ENCODE assay signal across 1 cellular context in the genomic region with DNA sequence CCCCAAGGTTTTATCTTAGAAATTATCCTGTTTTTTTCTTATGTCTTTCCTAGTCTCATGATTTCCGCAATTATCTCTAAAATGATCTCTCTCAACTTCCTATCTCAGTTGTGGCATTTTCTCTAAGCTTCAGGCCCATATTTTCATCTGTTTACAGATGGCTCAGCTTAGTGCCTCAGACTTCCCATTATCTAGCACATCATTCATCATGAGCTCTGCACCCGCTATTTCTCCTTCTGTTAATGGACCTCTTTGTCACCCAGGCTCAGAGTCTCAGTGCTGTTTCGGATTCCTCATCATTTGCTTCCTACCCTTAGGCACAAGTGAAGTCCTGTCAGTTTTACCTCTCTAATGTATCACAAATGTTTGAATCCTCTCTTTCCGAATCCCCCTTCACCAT.
TF ChIP-seq lines count a peak whose summit lies in the region.

No MANE protein-coding gene starts in this region.

TF ChIP-seq in GM23338, 12 proteins besides CTCF, POLR2A, EP300 and RAD21 (continued from another document):
- TF ChIP-seq, protein P1, sequence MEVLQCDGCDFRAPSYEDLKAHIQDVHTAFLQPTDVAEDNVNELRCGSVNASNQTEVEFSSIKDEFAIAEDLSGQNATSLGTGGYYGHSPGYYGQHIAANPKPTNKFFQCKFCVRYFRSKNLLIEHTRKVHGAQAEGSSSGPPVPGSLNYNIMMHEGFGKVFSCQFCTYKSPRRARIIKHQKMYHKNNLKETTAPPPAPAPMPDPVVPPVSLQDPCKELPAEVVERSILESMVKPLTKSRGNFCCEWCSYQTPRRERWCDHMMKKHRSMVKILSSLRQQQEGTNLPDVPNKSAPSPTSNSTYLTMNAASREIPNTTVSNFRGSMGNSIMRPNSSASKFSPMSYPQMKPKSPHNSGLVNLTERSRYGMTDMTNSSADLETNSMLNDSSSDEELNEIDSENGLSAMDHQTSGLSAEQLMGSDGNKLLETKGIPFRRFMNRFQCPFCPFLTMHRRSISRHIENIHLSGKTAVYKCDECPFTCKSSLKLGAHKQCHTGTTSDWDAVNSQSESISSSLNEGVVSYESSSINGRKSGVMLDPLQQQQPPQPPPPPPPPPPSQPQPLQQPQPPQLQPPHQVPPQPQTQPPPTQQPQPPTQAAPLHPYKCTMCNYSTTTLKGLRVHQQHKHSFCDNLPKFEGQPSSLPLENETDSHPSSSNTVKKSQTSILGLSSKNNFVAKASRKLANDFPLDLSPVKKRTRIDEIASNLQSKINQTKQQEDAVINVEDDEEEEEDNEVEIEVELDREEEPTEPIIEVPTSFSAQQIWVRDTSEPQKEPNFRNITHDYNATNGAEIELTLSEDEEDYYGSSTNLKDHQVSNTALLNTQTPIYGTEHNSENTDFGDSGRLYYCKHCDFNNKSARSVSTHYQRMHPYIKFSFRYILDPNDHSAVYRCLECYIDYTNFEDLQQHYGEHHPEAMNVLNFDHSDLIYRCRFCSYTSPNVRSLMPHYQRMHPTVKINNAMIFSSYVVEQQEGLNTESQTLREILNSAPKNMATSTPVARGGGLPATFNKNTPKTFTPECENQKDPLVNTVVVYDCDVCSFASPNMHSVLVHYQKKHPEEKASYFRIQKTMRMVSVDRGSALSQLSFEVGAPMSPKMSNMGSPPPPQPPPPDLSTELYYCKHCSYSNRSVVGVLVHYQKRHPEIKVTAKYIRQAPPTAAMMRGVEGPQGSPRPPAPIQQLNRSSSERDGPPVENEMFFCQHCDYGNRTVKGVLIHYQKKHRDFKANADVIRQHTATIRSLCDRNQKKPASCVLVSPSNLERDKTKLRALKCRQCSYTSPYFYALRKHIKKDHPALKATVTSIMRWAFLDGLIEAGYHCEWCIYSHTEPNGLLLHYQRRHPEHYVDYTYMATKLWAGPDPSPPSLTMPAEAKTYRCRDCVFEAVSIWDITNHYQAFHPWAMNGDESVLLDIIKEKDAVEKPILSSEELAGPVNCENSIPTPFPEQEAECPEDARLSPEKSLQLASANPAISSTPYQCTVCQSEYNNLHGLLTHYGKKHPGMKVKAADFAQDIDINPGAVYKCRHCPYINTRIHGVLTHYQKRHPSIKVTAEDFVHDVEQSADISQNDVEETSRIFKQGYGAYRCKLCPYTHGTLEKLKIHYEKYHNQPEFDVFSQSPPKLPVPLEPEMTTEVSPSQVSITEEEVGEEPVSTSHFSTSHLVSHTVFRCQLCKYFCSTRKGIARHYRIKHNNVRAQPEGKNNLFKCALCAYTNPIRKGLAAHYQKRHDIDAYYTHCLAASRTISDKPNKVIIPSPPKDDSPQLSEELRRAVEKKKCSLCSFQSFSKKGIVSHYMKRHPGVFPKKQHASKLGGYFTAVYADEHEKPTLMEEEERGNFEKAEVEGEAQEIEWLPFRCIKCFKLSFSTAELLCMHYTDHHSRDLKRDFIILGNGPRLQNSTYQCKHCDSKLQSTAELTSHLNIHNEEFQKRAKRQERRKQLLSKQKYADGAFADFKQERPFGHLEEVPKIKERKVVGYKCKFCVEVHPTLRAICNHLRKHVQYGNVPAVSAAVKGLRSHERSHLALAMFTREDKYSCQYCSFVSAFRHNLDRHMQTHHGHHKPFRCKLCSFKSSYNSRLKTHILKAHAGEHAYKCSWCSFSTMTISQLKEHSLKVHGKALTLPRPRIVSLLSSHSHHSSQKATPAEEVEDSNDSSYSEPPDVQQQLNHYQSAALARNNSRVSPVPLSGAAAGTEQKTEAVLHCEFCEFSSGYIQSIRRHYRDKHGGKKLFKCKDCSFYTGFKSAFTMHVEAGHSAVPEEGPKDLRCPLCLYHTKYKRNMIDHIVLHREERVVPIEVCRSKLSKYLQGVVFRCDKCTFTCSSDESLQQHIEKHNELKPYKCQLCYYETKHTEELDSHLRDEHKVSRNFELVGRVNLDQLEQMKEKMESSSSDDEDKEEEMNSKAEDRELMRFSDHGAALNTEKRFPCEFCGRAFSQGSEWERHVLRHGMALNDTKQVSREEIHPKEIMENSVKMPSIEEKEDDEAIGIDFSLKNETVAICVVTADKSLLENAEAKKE (CRISPR knock-in tag; IDR thresholded peaks at IDR 0.05) = no peak
- no peak for TF ChIP-seq EZH2 (IDR thresholded peaks at IDR 0.05; ENCODE audit: low read depth, unreplicated experiment)
- no peak for TF ChIP-seq EZH2phosphoT487 (IDR thresholded peaks at IDR 0.05; ENCODE audit: unreplicated experiment)
- TF ChIP-seq, protein P2, sequence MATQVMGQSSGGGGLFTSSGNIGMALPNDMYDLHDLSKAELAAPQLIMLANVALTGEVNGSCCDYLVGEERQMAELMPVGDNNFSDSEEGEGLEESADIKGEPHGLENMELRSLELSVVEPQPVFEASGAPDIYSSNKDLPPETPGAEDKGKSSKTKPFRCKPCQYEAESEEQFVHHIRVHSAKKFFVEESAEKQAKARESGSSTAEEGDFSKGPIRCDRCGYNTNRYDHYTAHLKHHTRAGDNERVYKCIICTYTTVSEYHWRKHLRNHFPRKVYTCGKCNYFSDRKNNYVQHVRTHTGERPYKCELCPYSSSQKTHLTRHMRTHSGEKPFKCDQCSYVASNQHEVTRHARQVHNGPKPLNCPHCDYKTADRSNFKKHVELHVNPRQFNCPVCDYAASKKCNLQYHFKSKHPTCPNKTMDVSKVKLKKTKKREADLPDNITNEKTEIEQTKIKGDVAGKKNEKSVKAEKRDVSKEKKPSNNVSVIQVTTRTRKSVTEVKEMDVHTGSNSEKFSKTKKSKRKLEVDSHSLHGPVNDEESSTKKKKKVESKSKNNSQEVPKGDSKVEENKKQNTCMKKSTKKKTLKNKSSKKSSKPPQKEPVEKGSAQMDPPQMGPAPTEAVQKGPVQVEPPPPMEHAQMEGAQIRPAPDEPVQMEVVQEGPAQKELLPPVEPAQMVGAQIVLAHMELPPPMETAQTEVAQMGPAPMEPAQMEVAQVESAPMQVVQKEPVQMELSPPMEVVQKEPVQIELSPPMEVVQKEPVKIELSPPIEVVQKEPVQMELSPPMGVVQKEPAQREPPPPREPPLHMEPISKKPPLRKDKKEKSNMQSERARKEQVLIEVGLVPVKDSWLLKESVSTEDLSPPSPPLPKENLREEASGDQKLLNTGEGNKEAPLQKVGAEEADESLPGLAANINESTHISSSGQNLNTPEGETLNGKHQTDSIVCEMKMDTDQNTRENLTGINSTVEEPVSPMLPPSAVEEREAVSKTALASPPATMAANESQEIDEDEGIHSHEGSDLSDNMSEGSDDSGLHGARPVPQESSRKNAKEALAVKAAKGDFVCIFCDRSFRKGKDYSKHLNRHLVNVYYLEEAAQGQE (IDR thresholded peaks at IDR 0.05; ENCODE audit: unreplicated experiment) = no peak
- TF ChIP-seq JUNB (IDR thresholded peaks at IDR 0.05; ENCODE audit: unreplicated experiment) = no peak
